ENCODE assay signal across 8 cellular contexts in genomic region chr14:99186336-99186735, GRCh38.
A peak's percentile ranks its signal among the peaks of the same experiment; 100 is the strongest.
DNase-seq lines count a peak whose midpoint lies in the region; ATAC-seq lines count a peak whose summit lies in the region.
"Not testable (repeated sequence)": the region's sequence is repeated elsewhere in the genome, so short reads cannot be mapped to it uniquely, and the experiment has no call there.

No MANE protein-coding gene starts in this region.

- not testable (repeated sequence) for H3K27me3 ChIP-seq in CD4-positive, CD25-positive, alpha-beta regulatory T cell (ENCODE audit: control insufficient read depth, insufficient read depth, low read length)

- H3K27ac ChIP-seq in CD4-positive, CD25-positive, alpha-beta regulatory T cell (ENCODE audit: insufficient read depth, low read length, poor library complexity, severe bottlenecking) = peak overlapping the region; percentile 92

- peaks cover 50% of the 10 kb centered on the region for H3K36me3 Mint-ChIP-seq in CD4-positive, CD25-positive, alpha-beta regulatory T cell
- peaks cover 38% of the 10 kb centered on the region for H3K36me3 Mint-ChIP-seq in T-helper 1 cell treated with Interleukin-12 subunit alpha and Interleukin-12 subunit beta and Interleukin-4 antibody, amounts not matched to agents 30 μg/mL and 1 μg/mL, for 36 hours (ENCODE audit: low read depth)
- H3K36me3 Mint-ChIP-seq in activated CD4-positive, alpha-beta T cell treated with anti-CD3 and anti-CD28 coated beads, Interleukin-2, amount 10 ng/mL, durations not matched to agents 7 days and 5 days (ENCODE audit: low read depth) = peaks cover 70% of the 10 kb centered on the region
- H3K36me3 Mint-ChIP-seq in activated T-helper 17 cell treated with anti-CD3 and anti-CD28 coated beads, Interleukin-2, amount 50 U/mL, for 72 hours (ENCODE audit: low read depth) = peaks cover 84% of the 10 kb centered on the region
- not testable (repeated sequence) for H3K36me3 Mint-ChIP-seq in activated naive CD8-positive, alpha-beta T cell
- H3K36me3 Mint-ChIP-seq in naive thymus-derived CD8-positive, alpha-beta T cell = peaks cover 0 to 44% (median 2%) of the 10 kb centered on the region in 3 donors

- not testable (repeated sequence) for H3K27me3 Mint-ChIP-seq in CD4-positive, CD25-positive, alpha-beta regulatory T cell; T-helper 1 cell treated with Interleukin-12 subunit alpha and Interleukin-12 subunit beta and Interleukin-4 antibody, amounts not matched to agents 30 μg/mL and 1 μg/mL, for 36 hours (ENCODE audit: low read depth); activated CD4-positive, alpha-beta T cell treated with anti-CD3 and anti-CD28 coated beads, Interleukin-2, amount 10 ng/mL, durations not matched to agents 7 days and 5 days; activated T-helper 17 cell treated with anti-CD3 and anti-CD28 coated beads, Interleukin-2, amount 50 U/mL, for 72 hours; activated naive CD8-positive, alpha-beta T cell; naive thymus-derived CD8-positive, alpha-beta T cell

- H3K36me3 ChIP-seq in CD4-positive, CD25-positive, alpha-beta regulatory T cell (ENCODE audit: control insufficient read depth, insufficient read depth, low read length) = peaks cover 38% of the 10 kb centered on the region

- H3K9me3 ChIP-seq in CD4-positive, CD25-positive, alpha-beta regulatory T cell (ENCODE audit: control insufficient read depth in 2 of 2, low read length in 2 of 2) = not testable (repeated sequence)

- not testable (repeated sequence) for ATAC-seq in CD4-positive, CD25-positive, alpha-beta regulatory T cell (ENCODE audit: low read depth in 2 of 2); activated T-helper 17 cell treated with anti-CD3 and anti-CD28 coated beads, Interleukin-2, amount 50 U/mL, for 72 hours (replicated peaks); naive thymus-derived CD8-positive, alpha-beta T cell

- DNase-seq in CD4-positive, CD25-positive, alpha-beta regulatory T cell; activated CD4-positive, alpha-beta T cell treated with anti-CD3 and anti-CD28 coated beads, Interleukin-2, amount 10 ng/mL, durations not matched to agents 7 days and 5 days: not testable (repeated sequence)
- peak; percentile 14 for DNase-seq in activated CD8-positive, alpha-beta memory T cell treated with anti-CD3 and anti-CD28 coated beads, Interleukin-2, amount 50 U/mL, for 4 hours
- DNase-seq in naive thymus-derived CD8-positive, alpha-beta T cell = peak in 2 of 10 donors; percentile 22 to 52
- DNase-seq in stimulated activated CD8-positive, alpha-beta memory T cell treated with anti-CD3 and anti-CD28 coated beads, Interleukin-4, amount 100 ng/mL, for 48 hours = peak; percentile 22

- H3K9me3 Mint-ChIP-seq in CD4-positive, CD25-positive, alpha-beta regulatory T cell; T-helper 1 cell treated with Interleukin-12 subunit alpha and Interleukin-12 subunit beta and Interleukin-4 antibody, amounts not matched to agents 30 μg/mL and 1 μg/mL, for 36 hours; activated CD4-positive, alpha-beta T cell treated with anti-CD3 and anti-CD28 coated beads, Interleukin-2, amount 10 ng/mL, durations not matched to agents 7 days and 5 days; activated T-helper 17 cell treated with anti-CD3 and anti-CD28 coated beads, Interleukin-2, amount 50 U/mL, for 72 hours; activated naive CD8-positive, alpha-beta T cell (ENCODE audit: low read depth); naive thymus-derived CD8-positive, alpha-beta T cell: not testable (repeated sequence)

- H3K27ac Mint-ChIP-seq in CD4-positive, CD25-positive, alpha-beta regulatory T cell = peak overlapping the region; percentile 90 to 98 (median 95)
- peak overlapping the region; percentile 94 for H3K27ac Mint-ChIP-seq in T-helper 1 cell treated with Interleukin-12 subunit alpha and Interleukin-12 subunit beta and Interleukin-4 antibody, amounts not matched to agents 30 μg/mL and 1 μg/mL, for 36 hours
- peak overlapping the region; percentile 96 for H3K27ac Mint-ChIP-seq in activated CD4-positive, alpha-beta T cell treated with anti-CD3 and anti-CD28 coated beads, Interleukin-2, amount 10 ng/mL, durations not matched to agents 7 days and 5 days
- peak overlapping the region; percentile 86 for H3K27ac Mint-ChIP-seq in activated T-helper 17 cell treated with anti-CD3 and anti-CD28 coated beads, Interleukin-2, amount 50 U/mL, for 72 hours
- H3K27ac Mint-ChIP-seq in activated naive CD8-positive, alpha-beta T cell = peak overlapping the region; percentile 100
- H3K27ac Mint-ChIP-seq in naive thymus-derived CD8-positive, alpha-beta T cell = peak overlapping the region; percentile 91 to 99 (median 96)

- CTCF ChIA-PET in activated CD4-positive, alpha-beta T cell treated with anti-CD3 and anti-CD28 coated beads, Interleukin-2, amount 10 ng/mL, durations not matched to agents 7 days and 5 days (lab: Charles Lee) = interaction anchor here (1.7 kb wide), 1 partner anchor 8 kb away, joined by 5 read pairs; no protein-coding TSS in a partner anchor

- H3K4me1 Mint-ChIP-seq in CD4-positive, CD25-positive, alpha-beta regulatory T cell = peaks cover 55 to 97% (median 80%) of the 10 kb centered on the region in 4 donors
- peaks cover 87% of the 10 kb centered on the region for H3K4me1 Mint-ChIP-seq in T-helper 1 cell treated with Interleukin-12 subunit alpha and Interleukin-12 subunit beta and Interleukin-4 antibody, amounts not matched to agents 30 μg/mL and 1 μg/mL, for 36 hours (ENCODE audit: low read depth)
- H3K4me1 Mint-ChIP-seq in activated CD4-positive, alpha-beta T cell treated with anti-CD3 and anti-CD28 coated beads, Interleukin-2, amount 10 ng/mL, durations not matched to agents 7 days and 5 days = peaks cover 96% of the 10 kb centered on the region
- peaks cover 79% of the 10 kb centered on the region for H3K4me1 Mint-ChIP-seq in activated T-helper 17 cell treated with anti-CD3 and anti-CD28 coated beads, Interleukin-2, amount 50 U/mL, for 72 hours
- peaks cover 95% of the 10 kb centered on the region for H3K4me1 Mint-ChIP-seq in activated naive CD8-positive, alpha-beta T cell (ENCODE audit: low read depth)
- H3K4me1 Mint-ChIP-seq in naive thymus-derived CD8-positive, alpha-beta T cell = peaks cover 63 to 97% (median 94%) of the 10 kb centered on the region in 4 donors

- H3K4me3 ChIP-seq in CD4-positive, CD25-positive, alpha-beta regulatory T cell (ENCODE audit: low read depth, low read length) = peak overlapping the region; percentile 75

- H3K4me3 Mint-ChIP-seq in CD4-positive, CD25-positive, alpha-beta regulatory T cell = peak overlapping the region; percentile 78 to 91 (median 83)
- H3K4me3 Mint-ChIP-seq in T-helper 1 cell treated with Interleukin-12 subunit alpha and Interleukin-12 subunit beta and Interleukin-4 antibody, amounts not matched to agents 30 μg/mL and 1 μg/mL, for 36 hours = peak overlapping the region; percentile 84
- H3K4me3 Mint-ChIP-seq in activated CD4-positive, alpha-beta T cell treated with anti-CD3 and anti-CD28 coated beads, Interleukin-2, amount 10 ng/mL, durations not matched to agents 7 days and 5 days = peak overlapping the region; percentile 61
- H3K4me3 Mint-ChIP-seq in activated T-helper 17 cell treated with anti-CD3 and anti-CD28 coated beads, Interleukin-2, amount 50 U/mL, for 72 hours = peak overlapping the region; percentile 82
- H3K4me3 Mint-ChIP-seq in activated naive CD8-positive, alpha-beta T cell = peak overlapping the region; percentile 78
- H3K4me3 Mint-ChIP-seq in naive thymus-derived CD8-positive, alpha-beta T cell = peak overlapping the region; percentile 74 to 93 (median 84)

- POLR2A ChIA-PET in activated CD4-positive, alpha-beta T cell treated with anti-CD3 and anti-CD28 coated beads, Interleukin-2, amount 10 ng/mL, durations not matched to agents 7 days and 5 days (lab: Charles Lee) = not testable (repeated sequence)
- POLR2A ChIA-PET in naive thymus-derived CD8-positive, alpha-beta T cell (lab: Charles Lee) = interaction anchor here (1.3 to 76.3 kb wide), 3 partner anchors 40 to 1051 kb away, joined by 3 to 2798 read pairs (median 446); partner anchors contain the start of gene BCL11B

- H3K4me1 ChIP-seq in CD4-positive, CD25-positive, alpha-beta regulatory T cell (ENCODE audit: control insufficient read depth, insufficient read depth, low read length, poor library complexity, severe bottlenecking) = peaks cover 99% of the 10 kb centered on the region
